In the genomic region with DNA sequence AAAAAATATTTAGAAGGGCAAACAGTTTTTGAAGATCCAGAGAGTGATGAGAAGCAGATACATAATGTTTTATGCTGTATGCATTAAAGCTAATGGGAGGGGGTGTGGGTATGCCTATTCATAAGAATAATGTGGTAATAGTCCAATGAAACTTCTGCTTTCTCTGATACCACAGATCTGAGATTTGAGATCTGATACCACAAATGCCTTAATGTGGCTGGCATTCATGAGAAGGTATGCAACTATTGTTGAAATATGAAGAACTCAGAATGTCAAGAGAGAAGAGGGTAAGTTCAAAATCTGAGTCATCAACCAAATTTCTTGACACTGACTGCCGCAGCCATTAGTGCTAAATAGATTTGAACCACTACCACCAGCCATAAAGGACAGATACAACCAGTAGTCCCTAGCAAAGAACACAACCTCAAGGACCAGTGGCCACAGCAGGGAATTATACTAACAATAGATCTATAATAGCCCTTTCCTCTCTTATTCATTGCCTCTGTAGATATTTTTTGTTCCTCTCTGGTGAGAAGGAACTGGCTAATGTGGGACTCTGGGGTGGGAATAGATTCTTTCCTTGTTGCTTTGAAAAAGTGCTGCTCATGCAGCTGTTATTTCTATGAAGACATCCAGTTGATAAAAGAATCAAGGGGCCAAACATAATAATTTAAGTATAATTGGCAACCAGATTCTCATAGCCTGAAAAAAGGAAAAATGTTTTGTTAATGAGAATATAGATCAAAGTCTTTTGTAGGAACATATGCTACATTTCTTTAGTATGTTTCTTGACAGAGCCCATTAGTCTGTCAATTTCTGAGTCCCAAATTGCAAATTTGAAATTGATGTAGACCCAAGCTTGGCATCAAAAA, we compare ENCODE assay signal across 18 cellular contexts.
DNase-seq lines count a peak whose midpoint lies in the region; ATAC-seq and TF ChIP-seq lines count a peak whose summit lies in the region.
"Had no signal": no experiment of that assay in that cellular context is flagged by ENCODE, and none has a peak within 500 bp of the region (broad histone marks: within the 10 kb centered on the region; RNA-seq: fewer than 3 reads in every experiment).

No MANE protein-coding gene starts in this region.

- no peak for TF ChIP-seq CTCF in VCaP (conservative IDR thresholded peaks at IDR 0.05)
- no peak for TF ChIP-seq CTCF in natural killer cell (IDR thresholded peaks at IDR 0.05)
- no peak for TF ChIP-seq CTCF in gastroesophageal sphincter (IDR thresholded peaks at IDR 0.05)
- no peak for TF ChIP-seq CTCF in colonic mucosa (IDR thresholded peaks at IDR 0.05)

- no peak overlapping the region for H3K4me3 Mint-ChIP-seq in natural killer cell
- H3K4me3 Mint-ChIP-seq: activated T-helper 17 cell treated with anti-CD3 and anti-CD28 coated beads, Interleukin-2, amount 50 U/mL, for 72 hours had no signal

- H3K27me3 Mint-ChIP-seq in natural killer cell (ENCODE audit: low read depth in 2 of 2): peaks cover 0 to 10% of the 10 kb centered on the region in 2 donors
- H3K27me3 Mint-ChIP-seq: activated T-helper 17 cell treated with anti-CD3 and anti-CD28 coated beads, Interleukin-2, amount 50 U/mL, for 72 hours had no signal

- H3K9me3 Mint-ChIP-seq in natural killer cell: no peaks in the 10 kb centered on the region

- H3K36me3 Mint-ChIP-seq in natural killer cell: no peaks in the 10 kb centered on the region

- no peak for TF ChIP-seq EP300 in gastroesophageal sphincter (IDR thresholded peaks at IDR 0.05)

- ATAC-seq in GM18858 (IDR thresholded peaks at IDR 0.05; ENCODE audit: unreplicated experiment) (peak; percentile 22), natural killer cell (peak in 2 of 3 donors; percentile 29 to 76), HG02852 (IDR thresholded peaks at IDR 0.05; ENCODE audit: unreplicated experiment) (no peak), GM18861 (IDR thresholded peaks at IDR 0.05; ENCODE audit: unreplicated experiment) (no peak), gastroesophageal sphincter (no peak)
- ATAC-seq: activated T-helper 17 cell treated with anti-CD3 and anti-CD28 coated beads, Interleukin-2, amount 50 U/mL, for 72 hours; foreskin keratinocyte had no signal

- DNase-seq in Jurkat, Clone E6-1 (ENCODE audit: low read depth, low spot score): peak; percentile 50
- no peak for DNase-seq in natural killer cell
- no peak for DNase-seq in colonic mucosa
- DNase-seq: C1 segment of cervical spinal cord; GDM1; NCI-H2107; NK-92 treated with Interleukin-12 subunit alpha and Interleukin-12 subunit beta, amount 100 ng/mL, for 24 hours; T-helper 1 cell; testis had no signal

- H3K27ac ChIP-seq in VCaP (peak overlapping the region; percentile 70; the same call in 1 of the 2 replicates), gastroesophageal sphincter (no peak overlapping the region), colonic mucosa (no peak overlapping the region)
- H3K27ac ChIP-seq: foreskin keratinocyte, neutrophil, skin epidermis, testis had no signal

- H3K9ac ChIP-seq in colonic mucosa (ENCODE audit: low read depth in 2 of 2, low read length in 2 of 2): no peak overlapping the region

- H3K9me3 ChIP-seq in gastroesophageal sphincter (no peaks in the 10 kb centered on the region), colonic mucosa (no peaks in the 10 kb centered on the region)
- H3K9me3 ChIP-seq: neutrophil, testis had no signal

- WGBS in gastroesophageal sphincter (ENCODE audit: low coverage in 1 of 2), 2 donors: 93 to 100% methylated on average over 1 of the region's 1 CpG

- H3K27ac Mint-ChIP-seq in natural killer cell: no peak overlapping the region
- H3K27ac Mint-ChIP-seq: activated T-helper 17 cell treated with anti-CD3 and anti-CD28 coated beads, Interleukin-2, amount 50 U/mL, for 72 hours had no signal

- TF ChIP-seq POLR2A in gastroesophageal sphincter (IDR thresholded peaks at IDR 0.05): no peak

- no peaks in the 10 kb centered on the region for H3K27me3 ChIP-seq in gastroesophageal sphincter
- no peaks in the 10 kb centered on the region for H3K27me3 ChIP-seq in colonic mucosa
- H3K27me3 ChIP-seq: foreskin keratinocyte, testis had no signal

- H3K4me1 ChIP-seq in gastroesophageal sphincter (peaks cover 0 to 16% (median 0%) of the 10 kb centered on the region in 3 donors), colonic mucosa (no peaks in the 10 kb centered on the region)
- H3K4me1 ChIP-seq: foreskin keratinocyte, testis had no signal

- no peak overlapping the region for H3K4me3 ChIP-seq in Jurkat, Clone E6-1 (ENCODE audit: low read length)
- H3K4me3 ChIP-seq in gastroesophageal sphincter (no peak overlapping the region), colonic mucosa (no peak overlapping the region)
- H3K4me3 ChIP-seq: skin epidermis, testis had no signal

- intact Hi-C loops in natural killer cell (cut with micrococcal nuclease): no loop called here
- intact Hi-C loops in colonic mucosa (cut with DNase I): no loop called here

- no peaks in the 10 kb centered on the region for H3K36me3 ChIP-seq in gastroesophageal sphincter
- H3K36me3 ChIP-seq in colonic mucosa: no peaks in the 10 kb centered on the region
- H3K36me3 ChIP-seq: neutrophil had no signal

- peaks cover 6% of the 10 kb centered on the region in 2 donors for H3K4me1 Mint-ChIP-seq in natural killer cell
- H3K4me1 Mint-ChIP-seq: activated T-helper 17 cell treated with anti-CD3 and anti-CD28 coated beads, Interleukin-2, amount 50 U/mL, for 72 hours had no signal

Comparison
In these comparisons a context has a peak if more than half of its experiments do, and no peak if none do; other contexts are left out.
1. ATAC-seq: peak in GM18858 (single experiment) and natural killer cell (2 of 3); none in HG02852 (single experiment), GM18861 (single experiment) and gastroesophageal sphincter (single experiment).